Comparison of ENCODE assay signal across 9 cellular contexts in the genomic region with DNA sequence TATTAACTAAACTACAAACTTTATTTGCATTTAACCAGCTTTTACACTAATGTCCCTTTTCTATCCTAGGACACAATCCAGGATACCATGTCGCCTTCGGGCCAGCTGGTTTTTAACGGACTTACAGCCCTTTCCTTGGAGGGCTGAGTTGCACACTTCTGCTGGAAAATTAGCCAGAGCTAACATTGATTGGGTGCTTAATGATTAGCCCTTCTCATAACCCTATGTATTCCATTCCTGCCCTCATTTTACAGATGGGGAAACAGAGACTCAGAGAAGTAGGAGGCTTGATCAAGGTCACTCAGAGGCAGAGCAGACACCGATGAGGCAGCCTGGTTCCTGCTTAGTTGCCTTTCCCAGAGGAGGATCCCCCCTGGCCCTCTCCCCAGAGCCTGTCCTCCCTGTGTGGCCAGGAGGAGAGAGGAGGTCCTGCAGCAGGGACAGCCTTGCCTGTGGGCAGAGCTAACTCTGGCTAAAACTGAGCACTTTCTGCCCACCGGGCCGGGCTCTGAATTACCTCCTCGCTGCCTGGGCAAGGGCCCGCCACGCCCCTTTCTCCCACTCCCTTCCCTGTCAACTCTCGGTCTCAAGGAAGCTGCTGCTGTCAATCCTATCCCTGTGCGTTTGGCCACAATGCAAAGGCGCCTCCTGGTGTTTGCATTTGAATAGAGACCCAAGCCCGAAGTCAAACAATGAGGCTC. TPM values are rescaled to one million over a fixed set of nuclear protein-coding genes. Genes with fewer than 3 reads are reported as not detected.
DNase-seq lines count a peak whose midpoint lies in the region; ATAC-seq and TF ChIP-seq lines count a peak whose summit lies in the region.
"Had no signal": no experiment of that assay in that cellular context is flagged by ENCODE, and none has a peak within 500 bp of the region (broad histone marks: within the 10 kb centered on the region; RNA-seq: fewer than 3 reads in every experiment).

No MANE protein-coding gene starts in this region.

- no peak for TF ChIP-seq POLR2A in tibial nerve (IDR thresholded peaks at IDR 0.05)

- BruUV-seq in OCI-LY7 (replicated peaks; lab: Mats Ljungman, UMichigan) = no TSS peak

- no peaks in the 10 kb centered on the region for H3K4me1 ChIP-seq in DOHH2 (ENCODE audit: control insufficient read depth, low read length)
- H3K4me1 ChIP-seq in OCI-LY7 (ENCODE audit: insufficient read depth, low read length, poor library complexity, severe bottlenecking) = no peaks in the 10 kb centered on the region
- H3K4me1 ChIP-seq in tibial nerve = no peaks in the 10 kb centered on the region

- no peaks in the 10 kb centered on the region for H3K36me3 ChIP-seq in DOHH2 (ENCODE audit: control insufficient read depth, low read length)
- H3K36me3 ChIP-seq in OCI-LY7 (ENCODE audit: insufficient read depth, low read length) = no peaks in the 10 kb centered on the region
- no peaks in the 10 kb centered on the region for H3K36me3 ChIP-seq in tibial nerve

- DNase-seq in OCI-LY7 (ENCODE audit: low spot score) (no peak), cardiac fibroblast (ENCODE audit: low read depth in 2 of 2) (peak; percentile 52 to 56), kidney tubule cell (ENCODE audit: low spot score) (peak; percentile 58), tibial nerve (ENCODE audit: low spot score in 2 of 2) (peak in 1 of 2 donors; percentile 11)
- DNase-seq in activated effector memory CD4-positive, alpha-beta T cell treated with anti-CD3 and anti-CD28 coated beads, Interleukin-2, amount 50 U/mL, for 16 hours = no peak
- DNase-seq: activated B cell treated with CpG ODN at 0.5 μM for 24 hours had no signal

- TF ChIP-seq CTCF in DOHH2 (IDR thresholded peaks at IDR 0.05; ENCODE audit: low read depth, low read length, poor library complexity, severe bottlenecking) (peak; percentile 60), OCI-LY7 (conservative IDR thresholded peaks at IDR 0.05; ENCODE audit: low read length) (peak; percentile 61), cardiac fibroblast (IDR thresholded peaks at IDR 0.05; ENCODE audit: low read depth, low read length) (peak; percentile 81), tibial nerve (IDR thresholded peaks at IDR 0.05) (peak in 4 of 5 experiments; percentile 24 to 34 (median 30))

- H3K79me2 ChIP-seq in DOHH2 (ENCODE audit: control insufficient read depth, low read length) (no peaks in the 10 kb centered on the region), OCI-LY7 (ENCODE audit: insufficient read depth, low read depth, low read length) (no peaks in the 10 kb centered on the region)

- WGBS in tibial nerve, 2 donors = 14% methylated on average over 13 of the region's 13 CpGs

- intact Hi-C loops in OCI-LY7 (cut with micrococcal nuclease; ENCODE audit: unreplicated experiment) = loop anchor here (2.0 to 5.0 kb wide), 2 partner anchors 474 to 633 kb away; no protein-coding TSS in a partner anchor

- ATAC-seq in HG03432 (IDR thresholded peaks at IDR 0.05; ENCODE audit: unreplicated experiment) (peak; percentile 50), HG02642 (IDR thresholded peaks at IDR 0.05; ENCODE audit: poor library complexity, unreplicated experiment) (no peak)

- H3K27me3 ChIP-seq in DOHH2 (ENCODE audit: control insufficient read depth, low read length) (no peaks in the 10 kb centered on the region), tibial nerve (peaks cover 0 to 38% of the 10 kb centered on the region in 2 donors)

- H3K9me2 ChIP-seq in DOHH2 (replicated peaks; ENCODE audit: control insufficient read depth, low read length) (no peaks in the 10 kb centered on the region), OCI-LY7 (ENCODE audit: insufficient read depth, low read length) (no peaks in the 10 kb centered on the region)

- H4K20me1 ChIP-seq in DOHH2 (ENCODE audit: control insufficient read depth, insufficient read depth, low read depth, low read length) (no peaks in the 10 kb centered on the region), OCI-LY7 (ENCODE audit: insufficient read depth, low read length) (no peaks in the 10 kb centered on the region)

- H3K4me2 ChIP-seq in DOHH2 (ENCODE audit: low read length) = no peak overlapping the region
- no peak overlapping the region for H3K4me2 ChIP-seq in OCI-LY7 (ENCODE audit: low read length)

- CTCF ChIA-PET in OCI-LY7 (lab: Charles Lee; ENCODE audit: unreplicated experiment) = no interaction called here

- POLR2A ChIA-PET in OCI-LY7 (lab: Charles Lee) = interaction anchor here (0.6 to 0.7 kb wide), 2 partner anchors 14 to 106 kb away, joined by 3 read pairs; no protein-coding TSS in a partner anchor

- no peak for TF ChIP-seq EP300 in tibial nerve (IDR thresholded peaks at IDR 0.05)

- H3K27ac ChIP-seq in DOHH2 (ENCODE audit: low read depth, low read length) (no peak overlapping the region), OCI-LY7 (ENCODE audit: low read depth, low read length, poor library complexity, severe bottlenecking) (no peak overlapping the region), tibial nerve (no peak overlapping the region)

- H3K4me3 ChIP-seq in DOHH2 (ENCODE audit: low read length) (no peak overlapping the region), OCI-LY7 (ENCODE audit: low read depth, low read length, poor library complexity, severe bottlenecking) (no peak overlapping the region), cardiac fibroblast (replicated peaks in 1 of 2; ENCODE audit: low read depth in 2 of 2, low read length in 2 of 2) (no peak overlapping the region), tibial nerve (no peak overlapping the region)

- H3K9me3 ChIP-seq in DOHH2 (ENCODE audit: control insufficient read depth, insufficient read depth, low read length) = no peaks in the 10 kb centered on the region
- H3K9me3 ChIP-seq in OCI-LY7 (ENCODE audit: low read length) = no peaks in the 10 kb centered on the region
- H3K9me3 ChIP-seq in tibial nerve = peaks cover 0 to 12% (median 0%) of the 10 kb centered on the region in 4 donors

- H3F3A ChIP-seq in DOHH2 (ENCODE audit: control insufficient read depth, insufficient read depth) = no peaks in the 10 kb centered on the region

- no peak overlapping the region for H2AFZ ChIP-seq in OCI-LY7 (ENCODE audit: low read length)

RNA-seq across cellular contexts. Expression of a gene that starts 59.6 kb away (rescaled TPM):
- not detected in 2 replicates for total RNA-seq in OCI-LY7 (2014; rRNA removed; shearing (Covaris generic))
- not detected in 2 replicates for total RNA-seq in OCI-LY7 (2022)
- not detected for total RNA-seq in tibial nerve
- total RNA-seq: activated B cell treated with CpG ODN at 0.5 μM for 24 hours had no signal

Comparison
In these comparisons a context has a peak if more than half of its experiments do, and no peak if none do; other contexts are left out.
1. CTCF ChIP-seq: peak in every context shown above with its lines; median percentile 81 in cardiac fibroblast; 61 in OCI-LY7; 60 in DOHH2; 30 in tibial nerve.
2. DNase-seq: peak in cardiac fibroblast (2 of 2) and kidney tubule cell (single experiment); none in OCI-LY7 (single experiment) and activated effector memory CD4-positive, alpha-beta T cell treated with anti-CD3 and anti-CD28 coated beads, Interleukin-2, amount 50 U/mL, for 16 hours (single experiment).